Comparison of ENCODE assay signal across 7 cellular contexts in genomic region chr22:50696799-50697561, GRCh38. TPM values are rescaled to one million over a fixed set of nuclear protein-coding genes. Genes with fewer than 3 reads are reported as not detected.
DNase-seq lines count a peak whose midpoint lies in the region; ATAC-seq and TF ChIP-seq lines count a peak whose summit lies in the region.

No MANE protein-coding gene starts in this region.

- no peak for TF ChIP-seq POLR2A in spleen (IDR thresholded peaks at IDR 0.05)

- POLR2A ChIA-PET in HEK293T (lab: Yijun Ruan, JAX), result interaction anchor here (1.0 kb wide), 1 partner anchor 172 kb away, joined by 3 read pairs; the partner anchor contains the start of gene SCO2

- intact Hi-C loops in spleen (cut with DNase I; ENCODE audit: low total_unique reads), result no loop called here

- CTCF ChIA-PET in HEK293T (lab: Yijun Ruan, JAX), result no interaction called here

- peaks cover 0 to 96% (median 56%) of the 10 kb centered on the region in 6 donors for H3K4me1 ChIP-seq in spleen

- no peak overlapping the region for H3K27ac ChIP-seq in brain microvascular endothelial cell
- H3K27ac ChIP-seq in spleen, result peak overlapping the region in 5 of 8 donors; percentile 9 to 56 (median 33)

- 54 to 93% (median 70%) methylated on average over 23 to 57 of the region's 58 CpGs for WGBS in spleen, 5 donors

- no peaks in the 10 kb centered on the region for H3K36me3 ChIP-seq in brain microvascular endothelial cell (replicated peaks)
- peaks cover 0 to 63% (median 0%) of the 10 kb centered on the region in 6 donors for H3K36me3 ChIP-seq in spleen

- TF ChIP-seq CTCF in brain microvascular endothelial cell (IDR thresholded peaks at IDR 0.05; ENCODE audit: low read depth, low read length, missing control alignments), result peak; percentile 77
- peak in 1 of 11 experiments; percentile 34 for TF ChIP-seq CTCF in spleen (IDR thresholded peaks at IDR 0.05 in 8 of 11, conservative IDR thresholded peaks at IDR 0.05 in 3 of 11)

- H3K27me3 ChIP-seq in brain microvascular endothelial cell (replicated peaks), result no peaks in the 10 kb centered on the region
- no peaks in the 10 kb centered on the region for H3K27me3 ChIP-seq in spleen (replicated peaks in 1 of 7)

- in situ Hi-C loops in brain microvascular endothelial cell (cut with HindIII; ENCODE audit: low pct_ligation_motif_present, low sequenced_read_pairs), result no loop called here

- H3K9me3 ChIP-seq in iPS-18c (ENCODE audit: control insufficient read depth, insufficient read depth, low read length) (no peaks in the 10 kb centered on the region), spleen (no peaks in the 10 kb centered on the region)

- DNase-seq in HEK293T (ENCODE audit: extremely low spot score) (peak; percentile 74), brain microvascular endothelial cell (no peak), spleen (peak; percentile 70), putamen (ENCODE audit: low spot score) (no peak), NCI-H524 treated with DMSO at 0.1 percent for 48 hours (lab: John Stamatoyannopoulos, UW) (no peak)

- peak overlapping the region; percentile 26 for H3K4me3 ChIP-seq in brain microvascular endothelial cell (ENCODE audit: low read depth, low read length)
- peak overlapping the region; percentile 38 for H3K4me3 ChIP-seq in iPS-18c (ENCODE audit: insufficient read depth, low read depth, low read length)
- H3K4me3 ChIP-seq in spleen, result peak overlapping the region in 5 of 8 donors; percentile 1 to 57 (median 16)

- ATAC-seq in HG02798 (IDR thresholded peaks at IDR 0.05; ENCODE audit: poor library complexity, unreplicated experiment), result no peak

TF ChIP-seq in HEK293T, 16 proteins besides CTCF, POLR2A, EP300 and RAD21:
- TF ChIP-seq FOXK2 (IDR thresholded peaks at IDR 0.05), result no peak
- no peak for TF ChIP-seq FOXA1 (IDR thresholded peaks at IDR 0.05)
- TF ChIP-seq HDGF (IDR thresholded peaks at IDR 0.05; ENCODE audit: borderline replicate concordance), result no peak
- TF ChIP-seq BHLHE40 (IDR thresholded peaks at IDR 0.05; ENCODE audit: borderline replicate concordance), result no peak
- no peak for TF ChIP-seq ZNF384 (IDR thresholded peaks at IDR 0.05)
- TF ChIP-seq ARNT (IDR thresholded peaks at IDR 0.05), result no peak
- no peak for TF ChIP-seq SUZ12 (IDR thresholded peaks at IDR 0.05)
- no peak for TF ChIP-seq TARDBP (IDR thresholded peaks at IDR 0.05)
- TF ChIP-seq PKNOX1 (IDR thresholded peaks at IDR 0.05), result no peak
- TF ChIP-seq FOXM1 (IDR thresholded peaks at IDR 0.05; ENCODE audit: borderline replicate concordance), result no peak
- no peak for TF ChIP-seq NFRKB (IDR thresholded peaks at IDR 0.05)
- no peak for TF ChIP-seq ELF4 (IDR thresholded peaks at IDR 0.05)

RNA-seq across cellular contexts. Expression of gene SHANK3, which starts 24.4 kb away (rescaled TPM):
- 100 to 1,000 TPM in 3 of 7 donors, 10 to 100 TPM in 4; 55.5 to 264 (median 89.1) TPM for total RNA-seq in spleen
- 100 to 1,000 TPM in 1 of 3 donors, 10 to 100 TPM in 1, 1 to 10 TPM in 1; 9.9 to 112 (median 31.8) TPM for polyA plus RNA-seq in spleen

RNA-seq across cellular contexts. Expression of gene ACR, which starts 41.0 kb away (rescaled TPM):
- total RNA-seq in spleen, result 10 to 100 TPM in 1 of 7 donors, 1 to 10 TPM in 5, under 1 TPM in 1; 0.88 to 12.5 (median 2.3) TPM
- 1 to 10 TPM in 1 of 3 donors, under 1 TPM in 2; 0.21 to 1.2 (median 0.67) TPM for polyA plus RNA-seq in spleen

Comparison
In these comparisons a context has a peak if more than half of its experiments do, and no peak if none do; other contexts are left out.
1. DNase-seq: peak in HEK293T (single experiment) and spleen (single experiment); none in brain microvascular endothelial cell (single experiment), putamen (single experiment) and NCI-H524 treated with DMSO at 0.1 percent for 48 hours (single experiment).
2. Peak in every context shown above with its lines, with median percentiles within 50 percentile points of each other: H3K4me3 ChIP-seq.